Comparison of ENCODE assay signal across 8 cellular contexts in genomic region chr4:148442830-148443549, GRCh38. TPM values are rescaled to one million over a fixed set of nuclear protein-coding genes. Genes with fewer than 3 reads are reported as not detected.
DNase-seq lines count a peak whose midpoint lies in the region; ATAC-seq, FAIRE-seq and TF ChIP-seq lines count a peak whose summit lies in the region.

No MANE protein-coding gene starts in this region.

- POLR2A ChIA-PET in A549 (lab: Yijun Ruan, JAX), result no interaction called here

- H3K9me3 ChIP-seq in A549, result no peaks in the 10 kb centered on the region
- no peaks in the 10 kb centered on the region for H3K9me3 ChIP-seq in small intestine (ENCODE audit: control insufficient read depth, low read depth)

- 0% methylated on average over 14 of the region's 31 CpGs for WGBS in A549 (ENCODE audit: missing lambda C conversion rate)
- 0% methylated on average over 31 of the region's 31 CpGs for WGBS in small intestine, 3 donors

- H3K27me3 ChIP-seq in HL-60 (ENCODE audit: insufficient read depth, poor library complexity, severe bottlenecking), result peaks cover 46% of the 10 kb centered on the region
- no peaks in the 10 kb centered on the region for H3K27me3 ChIP-seq in small intestine (ENCODE audit: control insufficient read depth in 2 of 2, insufficient read depth in 2 of 2, low read length in 2 of 2)

- TF ChIP-seq POLR2A in A549 (IDR thresholded peaks at IDR 0.05; ENCODE audit: low read length) (no peak), GM18505 (IDR thresholded peaks at IDR 0.05; ENCODE audit: borderline replicate concordance, extremely low read depth, insufficient read depth, insufficient read length) (no peak)

- H3K27ac ChIP-seq in A549 (peak overlapping the region; percentile 61 to 67; a peak in 5 of 6 replicates), HL-60 (replicated peaks) (0 out of 2 replicates have a peak overlapping the region, but pooled peaks have one; percentile 33), angular gyrus (ENCODE audit: low read depth, low read length) (peak overlapping the region; percentile 95), small intestine (ENCODE audit: low read depth in 1 of 2, low read length in 1 of 2) (peak overlapping the region; percentile 95 to 97)

- no peak for TF ChIP-seq CTCF in A549 (IDR thresholded peaks at IDR 0.05)
- TF ChIP-seq CTCF in HL-60 (IDR thresholded peaks at IDR 0.05; ENCODE audit: insufficient read depth, low read length), result no peak

- no peaks in the 10 kb centered on the region for H3K36me3 ChIP-seq in small intestine (ENCODE audit: control insufficient read depth in 2 of 2, insufficient read depth in 2 of 2, low read length in 2 of 2)

- H3K4me2 ChIP-seq in A549, result peak overlapping the region; percentile 98

- H3K4me1 ChIP-seq in A549, result peaks cover 10% of the 10 kb centered on the region; the same call in 2 of the 3 replicates
- H3K4me1 ChIP-seq in small intestine (ENCODE audit: control insufficient read depth in 2 of 2, insufficient read depth in 1 of 2, low read depth in 1 of 2, low read length in 1 of 2), result no peaks in the 10 kb centered on the region

- CTCF ChIA-PET in A549 (lab: Yijun Ruan, JAX), result no interaction called here

- no peak for DNase-seq in A549 (ENCODE audit: low read depth in 1 of 2, low spot score in 1 of 2)
- no peak for DNase-seq in HL-60 (ENCODE audit: low read depth in 1 of 2, low spot score in 1 of 2)
- DNase-seq in small intestine, result no peak
- DNase-seq in mesenteric fat pad (ENCODE audit: low spot score), result no peak

- peak; percentile 17 to 44; a peak in 5 of 6 replicates for ATAC-seq in A549
- peak; percentile 2 for ATAC-seq in GM18505 (IDR thresholded peaks at IDR 0.05; ENCODE audit: unreplicated experiment)
- ATAC-seq in HG02610 (IDR thresholded peaks at IDR 0.05; ENCODE audit: unreplicated experiment), result no peak

- TF ChIP-seq RAD21 in A549 (conservative IDR thresholded peaks at IDR 0.05 in 1 of 2, IDR thresholded peaks at IDR 0.05 in 1 of 2), result no peak

- H3K4me3 ChIP-seq in A549, result peak overlapping the region; percentile 64
- H3K4me3 ChIP-seq in HL-60 (replicated peaks; ENCODE audit: insufficient read depth, low read length), result peak overlapping the region; percentile 71
- H3K4me3 ChIP-seq in iPS-11a (ENCODE audit: low read depth, low read length), result peak overlapping the region; percentile 67
- H3K4me3 ChIP-seq in small intestine (ENCODE audit: low read depth in 1 of 2, low read length in 2 of 2), result peak overlapping the region; percentile 78 to 85

- no peak for FAIRE-seq in A549 (lab: Jason Lieb, UNC)
- FAIRE-seq in small intestine (lab: Jason Lieb, UNC), result no peak

- no peak for TF ChIP-seq EP300 in A549 (IDR thresholded peaks at IDR 0.05)

TF ChIP-seq in A549, 52 proteins besides CTCF, POLR2A, EP300 and RAD21:
- TF ChIP-seq RNF2 (IDR thresholded peaks at IDR 0.05; ENCODE audit: borderline replicate concordance, low read depth) (peak; percentile 72; the same call in 1 of the 2 replicates), PHF8 (IDR thresholded peaks at IDR 0.05; ENCODE audit: borderline replicate concordance, low read depth) (0 out of 2 replicates have a peak, but pooled peaks have one; percentile 1), CHD4 (IDR thresholded peaks at IDR 0.05; ENCODE audit: borderline replicate concordance) (no peak), REST (IDR thresholded peaks at IDR 0.05) (no peak)

RNA-seq across cellular contexts. Expression of gene NR3C2, which starts 0.8 kb away (rescaled TPM):
- polyA plus RNA-seq in A549 (2011; rRNA removed), result 0.03 and 0.08 TPM in 2 replicates
- polyA plus RNA-seq in A549 (2012; cell fraction: cytosol; rRNA removed), result 0.01 TPM in 1 of 2 replicates, not detected in the other
- polyA plus RNA-seq in A549 (2012; cell fraction: nucleus; rRNA removed), result 0.02 TPM in 1 of 2 replicates, not detected in the other
- polyA plus RNA-seq in A549 (2017; fragmentation: RNase III; extraction: RNeasy Plus Mini Kit Qiagen cat#74134 plus additional on column Dnase treatment), result 0.01 to 0.08 TPM in 2 of 3 replicates, not detected in the other
- polyA minus RNA-seq in A549 (2011; rRNA and poly(A)+ RNA removed), result 0.29 and 0.50 TPM in 2 replicates
- 10 to 100 TPM in 1 of 3 donors, 1 to 10 TPM in 2; 6.0 to 10.5 (median 8.4) TPM for polyA plus RNA-seq in small intestine
- total RNA-seq in mesenteric fat pad, result 7.1 TPM

Comparison
In these comparisons a context has a peak if more than half of its experiments do, and no peak if none do; other contexts are left out.
1. H3K27ac ChIP-seq: peak in every context shown above with its lines; median percentile 96 in small intestine; 95 in angular gyrus; 64 in A549; 33 in HL-60.
2. RNA of gene NR3C2, which starts 0.8 kb away (polyA plus RNA-seq): 6.0 to 10.5 TPM in small intestine; 0.01 to 0.08 TPM in A549; every median in the first group is over 4 times any median in the second.
3. Peak in every context shown above with its lines, with median percentiles within 50 percentile points of each other: H3K4me3 ChIP-seq.